ENCODE assay signal across 21 cellular contexts in the genomic region with DNA sequence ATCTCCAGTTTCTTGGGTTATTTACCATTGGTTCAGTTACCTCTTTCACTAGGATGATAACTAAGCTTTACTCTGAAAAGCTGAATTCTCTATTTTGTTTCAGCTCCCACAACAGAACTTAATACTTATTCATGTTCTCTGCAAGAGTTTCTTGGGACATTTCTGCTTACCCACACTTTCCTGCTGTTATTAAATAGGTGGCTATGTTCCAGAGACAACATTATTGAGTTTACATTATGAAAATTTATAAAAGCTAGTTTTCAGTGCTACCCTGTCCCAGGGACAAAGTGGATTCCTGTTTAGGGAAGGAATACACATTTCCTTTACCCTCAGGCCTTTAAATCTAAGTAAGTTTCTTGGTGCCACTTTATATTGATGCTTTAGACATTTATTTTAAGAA. TPM values are rescaled to one million over a fixed set of nuclear protein-coding genes. Genes with fewer than 3 reads are reported as not detected.
DNase-seq lines count a peak whose midpoint lies in the region; ATAC-seq and TF ChIP-seq lines count a peak whose summit lies in the region.
"Had no signal": no experiment of that assay in that cellular context is flagged by ENCODE, and none has a peak within 500 bp of the region (broad histone marks: within the 10 kb centered on the region; RNA-seq: fewer than 3 reads in every experiment).

No MANE protein-coding gene starts in this region.

- H3K9me3 ChIP-seq in prostate gland (no peaks in the 10 kb centered on the region), upper lobe of right lung (no peaks in the 10 kb centered on the region)
- H3K9me3 ChIP-seq: HAP-1, Peyer's patch had no signal

- no peak overlapping the region for H3K4me3 ChIP-seq in choroid plexus epithelial cell (ENCODE audit: low read depth, low read length)
- H3K4me3 ChIP-seq in prostate gland = no peak overlapping the region
- H3K4me3 ChIP-seq in upper lobe of right lung = no peak overlapping the region
- H3K4me3 ChIP-seq: HAP-1, Peyer's patch had no signal

- H3K27ac ChIP-seq in prostate gland (peak overlapping the region; percentile 9 to 20), upper lobe of right lung (peak overlapping the region; percentile 8)
- H3K27ac ChIP-seq: Peyer's patch had no signal

- H3K36me3 ChIP-seq in prostate gland (no peaks in the 10 kb centered on the region), upper lobe of right lung (no peaks in the 10 kb centered on the region)
- H3K36me3 ChIP-seq: HAP-1, Peyer's patch had no signal

- no peak for TF ChIP-seq CTCF in choroid plexus epithelial cell (conservative IDR thresholded peaks at IDR 0.05; ENCODE audit: low read depth, low read length)
- TF ChIP-seq CTCF in prostate gland (IDR thresholded peaks at IDR 0.05) = no peak
- no peak for TF ChIP-seq CTCF in upper lobe of right lung (IDR thresholded peaks at IDR 0.05)
- no peak for TF ChIP-seq CTCF in GM10266 (IDR thresholded peaks at IDR 0.05; ENCODE audit: control insufficient read depth, insufficient read depth, low read depth, missing control alignments)

- no peaks in the 10 kb centered on the region for H3K27me3 ChIP-seq in prostate gland (replicated peaks; ENCODE audit: insufficient read depth)
- no peaks in the 10 kb centered on the region for H3K27me3 ChIP-seq in upper lobe of right lung
- H3K27me3 ChIP-seq: Peyer's patch had no signal

- TF ChIP-seq POLR2A in prostate gland (IDR thresholded peaks at IDR 0.05) = no peak

- H3K4me1 ChIP-seq in prostate gland (replicated peaks) (no peaks in the 10 kb centered on the region), upper lobe of right lung (peaks cover 15% of the 10 kb centered on the region)
- H3K4me1 ChIP-seq: Peyer's patch had no signal

- intact Hi-C loops in prostate gland (cut with DNase I) = no loop called here
- intact Hi-C loops in upper lobe of right lung (cut with DNase I) = no loop called here

- DNase-seq in SK-MEL-5 (ENCODE audit: low read depth, low spot score) = peak; percentile 5
- DNase-seq in choroid plexus epithelial cell (ENCODE audit: low read depth) = peak; percentile 59
- no peak for DNase-seq in prostate gland (ENCODE audit: low spot score)
- DNase-seq in upper lobe of right lung = no peak
- DNase-seq in GM10266 (ENCODE audit: extremely low spot score) = no peak
- DNase-seq in kidney tubule cell (ENCODE audit: low spot score) = no peak
- DNase-seq: ACHN, AML-193, DMS 273 treated with DMSO at 0.1 percent for 48 hours, GF-D8, Kasumi-1, MM.1S, NCI-H1092 treated with DMSO at 0.1 percent for 48 hours, NCI-H1694 treated with DMSO at 0.1 percent for 48 hours, NCI-H2107, NCI-H2227 treated with DMSO at 0.1 percent for 48 hours, NCI-H524 treated with DMSO at 0.1 percent for 48 hours, Peyer's patch had no signal

- in situ Hi-C loops in SK-MEL-5 (cut with HindIII; ENCODE audit: low pct_unique_long_range_greater_than_20kb, low sequenced_read_pairs) = no loop called here

- no peak for ATAC-seq in upper lobe of right lung
- no peak for ATAC-seq in HG02571 (IDR thresholded peaks at IDR 0.05; ENCODE audit: unreplicated experiment)
- ATAC-seq: Right ventricle myocardium inferior had no signal

RNA-seq across cellular contexts. Expression of gene GPD2, which starts 7.0 kb away (rescaled TPM):
- total RNA-seq in SK-MEL-5 (2014; rRNA removed; shearing (Covaris generic)) = 97.5 and 103 TPM in 2 replicates
- polyA plus RNA-seq in SK-MEL-5 (2015; cell fraction: cytosol; rRNA removed) = 40.0 and 46.9 TPM in 2 replicates
- 36.5 and 40.3 TPM in 2 replicates for polyA plus RNA-seq in SK-MEL-5 (2015; cell fraction: nucleus; rRNA removed)
- total RNA-seq in prostate gland = 10 to 100 TPM; 26.6 to 95.3 TPM
- 41.9 TPM for total RNA-seq in upper lobe of right lung

Comparison
In these comparisons a context has a peak if more than half of its experiments do, and no peak if none do; other contexts are left out.
1. DNase-seq: peak in SK-MEL-5 (single experiment) and choroid plexus epithelial cell (single experiment); none in prostate gland (single experiment), upper lobe of right lung (single experiment), GM10266 (single experiment) and kidney tubule cell (single experiment).